14 cellular contexts compared by ENCODE assay signal in the genomic region with DNA sequence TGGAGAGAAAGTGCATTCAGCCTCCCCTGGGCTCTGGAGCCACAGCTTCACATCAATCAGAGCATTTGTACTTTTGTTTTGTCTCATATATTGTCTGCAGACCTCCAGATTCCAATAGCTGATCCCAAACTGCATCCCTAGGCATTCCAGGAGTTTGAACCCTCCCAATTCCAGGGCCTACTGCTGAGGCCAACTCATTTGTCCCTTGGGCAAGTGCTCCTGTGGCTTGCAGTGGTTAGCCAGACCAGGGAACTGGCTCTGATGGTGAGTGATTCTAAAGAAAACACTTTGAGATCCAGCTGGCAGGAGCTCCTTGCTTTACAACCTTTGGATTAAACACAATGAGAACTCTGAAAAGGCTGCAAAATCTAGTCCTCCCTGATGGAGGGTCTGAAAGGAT.
"Had no signal": no experiment of that assay in that cellular context is flagged by ENCODE, and none has a peak within 500 bp of the region (broad histone marks: within the 10 kb centered on the region; RNA-seq: fewer than 3 reads in every experiment).

No MANE protein-coding gene starts in this region.

- H3K36me3 ChIP-seq: colonic mucosa, esophagus squamous epithelium, lower lobe of right lung, ovary, tibial nerve, uterus had no signal

- DNase-seq: activated CD4-positive, alpha-beta T cell treated with anti-CD3 and anti-CD28 coated beads, Interleukin-2, amount 10 ng/mL, durations not matched to agents 7 days and 5 days; activated naive CD4-positive, alpha-beta T cell treated with anti-CD3 and anti-CD28 coated beads for 36 hours; activated T-cell treated with anti-CD3 and anti-CD28 coated beads for 4 hours; body of pancreas; central memory CD4-positive, alpha-beta T cell; colonic mucosa; esophagus squamous epithelium; head of caudate nucleus; immature natural killer cell; lower lobe of right lung; ovary; SW 1271; uterus had no signal

- H3K9me3 ChIP-seq: body of pancreas, colonic mucosa, esophagus squamous epithelium, lower lobe of right lung, ovary, tibial nerve, uterus had no signal

- H3K27me3 ChIP-seq: body of pancreas, colonic mucosa, esophagus squamous epithelium, ovary, tibial nerve, uterus had no signal

- H3K27ac ChIP-seq: body of pancreas, colonic mucosa, esophagus squamous epithelium, lower lobe of right lung, ovary, tibial nerve, uterus had no signal

- ATAC-seq: body of pancreas, lower lobe of right lung had no signal

- H3K4me1 ChIP-seq: body of pancreas, colonic mucosa, esophagus squamous epithelium, lower lobe of right lung, uterus had no signal

- H3K4me3 ChIP-seq: body of pancreas, colonic mucosa, esophagus squamous epithelium, lower lobe of right lung, ovary, tibial nerve, uterus had no signal
